ENCODE assay signal across 24 cellular contexts in the genomic region with DNA sequence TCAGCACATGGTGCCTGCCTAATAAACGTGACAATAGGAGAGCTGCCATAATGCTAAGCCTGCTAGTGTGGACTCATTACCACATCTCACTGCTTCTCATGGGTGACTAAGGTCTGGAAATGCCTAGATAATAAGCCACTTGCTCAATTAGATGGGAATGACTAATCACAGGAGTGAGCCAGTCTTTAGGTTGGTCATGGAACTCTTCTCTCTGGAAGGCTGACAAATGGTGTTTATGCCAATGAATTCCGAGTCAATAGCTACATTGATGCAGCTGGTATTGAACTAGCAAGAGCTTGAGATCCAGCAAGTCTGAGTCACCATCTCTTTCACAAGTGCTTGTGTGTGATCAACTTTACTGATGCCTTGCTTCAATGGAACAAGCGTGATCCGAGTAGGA.
"Had no signal": no experiment of that assay in that cellular context is flagged by ENCODE, and none has a peak within 500 bp of the region (broad histone marks: within the 10 kb centered on the region; RNA-seq: fewer than 3 reads in every experiment).

No MANE protein-coding gene starts in this region.

- H3K4me1 ChIP-seq: adrenal gland, ascending aorta, left lung, psoas muscle, right atrium auricular region, vagina had no signal

- H3K36me3 Mint-ChIP-seq: activated naive CD8-positive, alpha-beta T cell; natural killer cell; type B pancreatic cell had no signal

- H3K36me3 ChIP-seq: adrenal gland, ascending aorta, left lung, right atrium auricular region, thoracic aorta, vagina had no signal

- H3K27me3 ChIP-seq: ascending aorta, right atrium auricular region, vagina had no signal

- H3K4me3 Mint-ChIP-seq: activated CD4-positive, alpha-beta T cell treated with anti-CD3 and anti-CD28 coated beads, Interleukin-2, amount 10 ng/mL, durations not matched to agents 24 days and 14 days; activated CD8-positive, alpha-beta T cell treated with anti-CD3 and anti-CD28 coated beads for 36 hours; activated naive CD8-positive, alpha-beta T cell; activated T-cell treated with anti-CD3 and anti-CD28 coated beads, Interleukin-2, amount 50 U/mL, for 24 hours; activated T-helper 17 cell treated with anti-CD3 and anti-CD28 coated beads, Interleukin-2, amount 50 U/mL, for 72 hours; natural killer cell; type B pancreatic cell had no signal

- H3K27ac Mint-ChIP-seq: activated CD4-positive, alpha-beta T cell treated with anti-CD3 and anti-CD28 coated beads, Interleukin-2, amount 10 ng/mL, durations not matched to agents 24 days and 14 days; activated CD8-positive, alpha-beta T cell treated with anti-CD3 and anti-CD28 coated beads for 36 hours; activated naive CD8-positive, alpha-beta T cell; activated T-cell treated with anti-CD3 and anti-CD28 coated beads, Interleukin-2, amount 50 U/mL, for 24 hours; activated T-helper 17 cell treated with anti-CD3 and anti-CD28 coated beads, Interleukin-2, amount 50 U/mL, for 72 hours; natural killer cell; type B pancreatic cell had no signal

- H3K4me1 Mint-ChIP-seq: activated CD4-positive, alpha-beta T cell treated with anti-CD3 and anti-CD28 coated beads, Interleukin-2, amount 10 ng/mL, durations not matched to agents 24 days and 14 days; activated T-helper 17 cell treated with anti-CD3 and anti-CD28 coated beads, Interleukin-2, amount 50 U/mL, for 72 hours; natural killer cell had no signal

- DNase-seq: activated CD4-positive, alpha-beta T cell treated with anti-CD3 and anti-CD28 coated beads, Interleukin-2, amount 10 ng/mL, durations not matched to agents 24 days and 14 days; activated CD8-positive, alpha-beta T cell treated with anti-CD3 and anti-CD28 coated beads for 36 hours; activated naive CD4-positive, alpha-beta T cell; activated T-cell treated with anti-CD3 and anti-CD28 coated beads, Interleukin-2, amount 50 U/mL, for 24 hours; adrenal gland; cerebellar nuclear complex; foreskin fibroblast; left lung; midbrain; natural killer cell; psoas muscle; stimulated activated CD4-positive, alpha-beta T cell treated with anti-CD3 and anti-CD28 coated beads, Interleukin-4, amount 100 ng/mL, for 24 hours; stimulated activated naive CD4-positive, alpha-beta T cell treated with Interleukin-2 at 50 U/mL for 16 hours; T-helper 2 cell had no signal

- H3K27ac ChIP-seq: adrenal gland, ascending aorta, coronary artery, left lung, psoas muscle, right atrium auricular region, thoracic aorta, vagina, VCaP had no signal

- H3K27me3 Mint-ChIP-seq: activated CD4-positive, alpha-beta T cell treated with anti-CD3 and anti-CD28 coated beads, Interleukin-2, amount 10 ng/mL, durations not matched to agents 24 days and 14 days; activated T-cell treated with anti-CD3 and anti-CD28 coated beads, Interleukin-2, amount 50 U/mL, for 24 hours had no signal

- H3K9me3 Mint-ChIP-seq: activated CD4-positive, alpha-beta T cell treated with anti-CD3 and anti-CD28 coated beads, Interleukin-2, amount 10 ng/mL, durations not matched to agents 24 days and 14 days; activated CD8-positive, alpha-beta T cell treated with anti-CD3 and anti-CD28 coated beads for 36 hours; activated T-cell treated with anti-CD3 and anti-CD28 coated beads, Interleukin-2, amount 50 U/mL, for 24 hours; type B pancreatic cell had no signal

- H3K4me3 ChIP-seq: adrenal gland, ascending aorta, coronary artery, left lung, psoas muscle, right atrium auricular region, thoracic aorta, vagina had no signal

- ATAC-seq: activated CD4-positive, CD25-positive, alpha-beta regulatory T cell treated with anti-CD3 and anti-CD28 coated beads, Interleukin-2, amount 50 U/mL, for 24 hours; activated CD8-positive, alpha-beta T cell treated with anti-CD3 and anti-CD28 coated beads for 36 hours; activated T-helper 17 cell treated with anti-CD3 and anti-CD28 coated beads, Interleukin-2, amount 50 U/mL, for 72 hours; left lung; natural killer cell; psoas muscle had no signal

- H3K9me3 ChIP-seq: adrenal gland, ascending aorta, left lung, psoas muscle, right atrium auricular region, thoracic aorta, vagina had no signal
